35 cellular contexts compared by ENCODE assay signal in genomic region chr4:61243962-61244361, GRCh38. TPM values are rescaled to one million over a fixed set of nuclear protein-coding genes. Genes with fewer than 3 reads are reported as not detected.
"Had no signal": no experiment of that assay in that cellular context is flagged by ENCODE, and none has a peak within 500 bp of the region (broad histone marks: within the 10 kb centered on the region; RNA-seq: fewer than 3 reads in every experiment).

No MANE protein-coding gene starts in this region.

- FAIRE-seq: astrocyte, TTC549 had no signal

- H3K27ac Mint-ChIP-seq: activated B cell treated with CpG ODN at 0.5 μM for 24 hours; activated CD4-positive, alpha-beta memory T cell treated with anti-CD3 and anti-CD28 coated beads for 36 hours; activated CD4-positive, alpha-beta T cell treated with anti-CD3 and anti-CD28 coated beads, Interleukin-2, amount 10 ng/mL, durations not matched to agents 24 days and 14 days; activated CD8-positive, alpha-beta T cell treated with anti-CD3 and anti-CD28 coated beads for 36 hours; activated naive CD4-positive, alpha-beta T cell treated with anti-CD3 and anti-CD28 coated beads for 36 hours; activated naive CD4-positive, alpha-beta T cell treated with anti-CD3 and anti-CD28 coated beads, Interleukin-2, amount 50 U/mL, for 72 hours; activated naive CD8-positive, alpha-beta T cell treated with anti-CD3 and anti-CD28 coated beads for 36 hours; activated T-cell treated with anti-CD3 and anti-CD28 coated beads, Interleukin-2, amount 50 U/mL, for 72 hours; activated T-helper 1 cell treated with anti-CD3 and anti-CD28 coated beads, Interleukin-12 subunit alpha, Interleukin-12 subunit beta, Interleukin-2, Interleukin-4 antibody, amounts not matched to agents 30 ng/mL and 10 ng/mL and 1 ng/mL, durations not matched to agents 14 hours and 24 hours and 36 hours; activated T-helper 17 cell treated with anti-CD3 and anti-CD28 coated beads, Interleukin-2, amount 50 U/mL, for 72 hours; T-cell; T-helper 17 cell had no signal

- DNase-seq: activated B cell treated with CpG ODN at 0.5 μM for 24 hours; activated CD4-positive, alpha-beta memory T cell treated with anti-CD3 and anti-CD28 coated beads for 36 hours; activated CD4-positive, alpha-beta T cell treated with anti-CD3 and anti-CD28 coated beads for 4 hours; activated CD4-positive, alpha-beta T cell treated with anti-CD3 and anti-CD28 coated beads, Interleukin-2, amount 10 ng/mL, durations not matched to agents 24 days and 14 days; activated CD4-positive, alpha-beta T cell treated with anti-CD3 and anti-CD28 coated beads, Interleukin-2, amount 50 U/mL, for 1 hour; activated CD4-positive, alpha-beta T cell treated with anti-CD3 and anti-CD28 coated beads, Interleukin-2, amount 50 U/mL, for 4 hours; activated CD4-positive, CD25-positive, alpha-beta regulatory T cell treated with anti-CD3 and anti-CD28 coated beads, Interleukin-2, amount 50 U/mL, for 72 hours; activated CD8-positive, alpha-beta memory T cell treated with anti-CD3 and anti-CD28 coated beads, Interleukin-2, amount 50 U/mL, for 4 hours; activated CD8-positive, alpha-beta T cell treated with anti-CD3 and anti-CD28 coated beads for 36 hours; activated effector memory CD4-positive, alpha-beta T cell treated with anti-CD3 and anti-CD28 coated beads, Interleukin-2, amount 50 U/mL, for 16 hours; activated gamma-delta T cell treated with Interleukin-2 at 50 U/mL for 16 hours; activated naive CD4-positive, alpha-beta T cell; activated naive CD4-positive, alpha-beta T cell treated with anti-CD3 and anti-CD28 coated beads for 36 hours; activated naive CD4-positive, alpha-beta T cell treated with anti-CD3 and anti-CD28 coated beads, Interleukin-2, amount 50 U/mL, for 16 hours; activated naive CD8-positive, alpha-beta T cell treated with anti-CD3 and anti-CD28 coated beads for 36 hours; activated T-cell treated with anti-CD3 and anti-CD28 coated beads for 4 hours; activated T-cell treated with anti-CD3 and anti-CD28 coated beads, Interleukin-2, amount 50 U/mL, for 1 hour; activated T-cell treated with anti-CD3 and anti-CD28 coated beads, Interleukin-2, amount 50 U/mL, for 4 hours; activated T-cell treated with anti-CD3 and anti-CD28 coated beads, Interleukin-2, amount 50 U/mL, for 72 hours; adrenal gland; amniotic stem cell; aorta; body of pancreas; brain microvascular endothelial cell; central memory CD4-positive, alpha-beta T cell; T-cell; T-helper 17 cell had no signal

- H3K27me3 Mint-ChIP-seq: activated B cell treated with CpG ODN at 0.5 μM for 24 hours; activated CD4-positive, alpha-beta memory T cell treated with anti-CD3 and anti-CD28 coated beads for 36 hours; activated CD4-positive, alpha-beta T cell treated with anti-CD3 and anti-CD28 coated beads, Interleukin-2, amount 10 ng/mL, durations not matched to agents 24 days and 14 days; activated CD8-positive, alpha-beta T cell treated with anti-CD3 and anti-CD28 coated beads for 36 hours; activated naive CD8-positive, alpha-beta T cell treated with anti-CD3 and anti-CD28 coated beads for 36 hours; activated T-helper 17 cell treated with anti-CD3 and anti-CD28 coated beads, Interleukin-2, amount 50 U/mL, for 72 hours; T-cell; T-helper 17 cell had no signal

- H3K36me3 Mint-ChIP-seq: activated CD4-positive, alpha-beta memory T cell treated with anti-CD3 and anti-CD28 coated beads for 36 hours; activated naive CD4-positive, alpha-beta T cell treated with anti-CD3 and anti-CD28 coated beads, Interleukin-2, amount 50 U/mL, for 72 hours; activated naive CD8-positive, alpha-beta T cell treated with anti-CD3 and anti-CD28 coated beads for 36 hours; T-cell had no signal

- H3K4me3 Mint-ChIP-seq: activated B cell treated with CpG ODN at 0.5 μM for 24 hours; activated CD4-positive, alpha-beta memory T cell treated with anti-CD3 and anti-CD28 coated beads for 36 hours; activated CD4-positive, alpha-beta T cell treated with anti-CD3 and anti-CD28 coated beads, Interleukin-2, amount 10 ng/mL, durations not matched to agents 24 days and 14 days; activated CD8-positive, alpha-beta T cell treated with anti-CD3 and anti-CD28 coated beads for 36 hours; activated naive CD4-positive, alpha-beta T cell treated with anti-CD3 and anti-CD28 coated beads for 36 hours; activated naive CD8-positive, alpha-beta T cell treated with anti-CD3 and anti-CD28 coated beads for 36 hours; activated T-cell treated with anti-CD3 and anti-CD28 coated beads, Interleukin-2, amount 50 U/mL, for 4 hours; activated T-cell treated with anti-CD3 and anti-CD28 coated beads, Interleukin-2, amount 50 U/mL, for 72 hours; activated T-helper 1 cell treated with anti-CD3 and anti-CD28 coated beads, Interleukin-12 subunit alpha, Interleukin-12 subunit beta, Interleukin-2, Interleukin-4 antibody, amounts not matched to agents 30 ng/mL and 10 ng/mL and 1 ng/mL, durations not matched to agents 14 hours and 24 hours and 36 hours; activated T-helper 17 cell treated with anti-CD3 and anti-CD28 coated beads, Interleukin-2, amount 50 U/mL, for 72 hours; T-cell; T-helper 17 cell had no signal

- H3K9me3 Mint-ChIP-seq: activated B cell treated with CpG ODN at 0.5 μM for 24 hours; activated CD4-positive, alpha-beta T cell treated with anti-CD3 and anti-CD28 coated beads, Interleukin-2, amount 10 ng/mL, durations not matched to agents 24 days and 14 days; activated naive CD8-positive, alpha-beta T cell treated with anti-CD3 and anti-CD28 coated beads for 36 hours; activated T-cell treated with anti-CD3 and anti-CD28 coated beads, Interleukin-2, amount 50 U/mL, for 4 hours; activated T-helper 1 cell treated with anti-CD3 and anti-CD28 coated beads, Interleukin-12 subunit alpha, Interleukin-12 subunit beta, Interleukin-2, Interleukin-4 antibody, amounts not matched to agents 30 ng/mL and 10 ng/mL and 1 ng/mL, durations not matched to agents 14 hours and 24 hours and 36 hours had no signal

- H3K4me1 Mint-ChIP-seq: activated B cell treated with CpG ODN at 0.5 μM for 24 hours; activated CD4-positive, alpha-beta T cell treated with anti-CD3 and anti-CD28 coated beads, Interleukin-2, amount 10 ng/mL, durations not matched to agents 24 days and 14 days; activated naive CD8-positive, alpha-beta T cell treated with anti-CD3 and anti-CD28 coated beads for 36 hours; activated T-helper 17 cell treated with anti-CD3 and anti-CD28 coated beads, Interleukin-2, amount 50 U/mL, for 72 hours; T-cell; T-helper 17 cell had no signal

RNA-seq across cellular contexts. Expression of gene ADGRL3, which starts 43.8 kb away (rescaled TPM):
- total RNA-seq: activated B cell treated with CpG ODN at 0.5 μM for 24 hours; activated CD4-positive, alpha-beta memory T cell treated with anti-CD3 and anti-CD28 coated beads for 36 hours; activated CD4-positive, alpha-beta T cell treated with anti-CD3 and anti-CD28 coated beads, Interleukin-2, amount 10 ng/mL, durations not matched to agents 24 days and 14 days; activated CD8-positive, alpha-beta memory T cell treated with anti-CD3 and anti-CD28 coated beads for 36 hours; activated CD8-positive, alpha-beta T cell treated with anti-CD3 and anti-CD28 coated beads for 36 hours; activated naive CD4-positive, alpha-beta T cell treated with anti-CD3 and anti-CD28 coated beads for 36 hours; activated naive CD4-positive, alpha-beta T cell treated with anti-CD3 and anti-CD28 coated beads, Interleukin-2, amount 50 U/mL, for 72 hours; activated naive CD8-positive, alpha-beta T cell treated with anti-CD3 and anti-CD28 coated beads for 36 hours; activated T-cell treated with anti-CD3 and anti-CD28 coated beads, Interleukin-2, amount 50 U/mL, for 4 hours; activated T-cell treated with anti-CD3 and anti-CD28 coated beads, Interleukin-2, amount 50 U/mL, for 72 hours; activated T-helper 1 cell treated with anti-CD3 and anti-CD28 coated beads, Interleukin-12 subunit alpha, Interleukin-12 subunit beta, Interleukin-2, Interleukin-4 antibody, amounts not matched to agents 30 ng/mL and 10 ng/mL and 1 ng/mL, durations not matched to agents 14 hours and 24 hours and 36 hours; activated T-helper 17 cell treated with anti-CD3 and anti-CD28 coated beads, Interleukin-2, amount 50 U/mL, for 72 hours; T-helper 1 cell treated with Interleukin-12 subunit alpha and Interleukin-12 subunit beta and Interleukin-4 antibody, amounts not matched to agents 30 ng/mL and 1 ng/mL, for 36 hours; T-helper 17 cell; T-helper 2 cell treated with Interferon-gamma antibody and Interleukin-4, amounts not matched to agents 100 ng/mL and 5 ng/mL, for 36 hours had no signal
